ENCODE assay signal across 24 cellular contexts in the genomic region with DNA sequence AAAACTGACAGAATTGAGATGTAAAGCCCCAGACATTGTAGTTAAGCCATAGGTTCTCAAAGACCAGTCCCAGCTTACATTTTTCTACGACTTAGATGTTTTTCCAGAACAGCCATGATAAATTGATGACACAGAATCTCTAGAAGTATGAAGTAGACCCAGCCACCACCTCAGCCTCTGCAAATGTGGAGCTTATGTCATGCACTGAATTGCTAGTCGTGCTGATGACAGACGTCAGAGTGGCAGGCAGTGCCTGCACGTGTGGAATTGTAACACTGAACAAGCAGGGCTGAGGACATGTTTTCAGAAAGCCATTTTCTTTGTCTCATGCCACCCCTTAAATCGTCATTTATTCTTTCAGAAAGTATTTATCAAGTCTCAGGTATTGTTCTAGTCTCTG.
DNase-seq lines count a peak whose midpoint lies in the region; FAIRE-seq and TF ChIP-seq lines count a peak whose summit lies in the region.
"Had no signal": no experiment of that assay in that cellular context is flagged by ENCODE, and none has a peak within 500 bp of the region (broad histone marks: within the 10 kb centered on the region; RNA-seq: fewer than 3 reads in every experiment).

No MANE protein-coding gene starts in this region.

- H3K27me3 ChIP-seq in suprapubic skin, result no peaks in the 10 kb centered on the region
- H3K27me3 ChIP-seq: adrenal gland, spleen had no signal

- CTCF ChIA-PET in activated naive CD4-positive, alpha-beta T cell treated with anti-CD3 and anti-CD28 coated beads for 36 hours (lab: Charles Lee), result no interaction called here
- CTCF ChIA-PET in activated naive CD4-positive, alpha-beta T cell treated with anti-CD3 and anti-CD28 coated beads, Interleukin-2, amount 10 ng/mL, durations not matched to agents 7 days and 5 days (lab: Charles Lee), result interaction anchor here (1.3 kb wide), 1 partner anchor 273 kb away, joined by 4 read pairs; no protein-coding TSS in a partner anchor

- no peak for FAIRE-seq in urothelium cell line (lab: Jason Lieb, UNC)
- FAIRE-seq: A204.1 had no signal

- no peak for DNase-seq in activated naive CD4-positive, alpha-beta T cell treated with anti-CD3 and anti-CD28 coated beads for 36 hours
- DNase-seq in activated naive CD4-positive, alpha-beta T cell treated with anti-CD3 and anti-CD28 coated beads, Interleukin-2, amount 10 ng/mL, durations not matched to agents 7 days and 5 days, result no peak
- DNase-seq in amniotic stem cell (lab: John Stamatoyannopoulos, UW) (peak; percentile 2), foreskin fibroblast (peak; percentile 14 to 44), urothelium cell line (ENCODE audit: low spot score) (peak; percentile 15), suprapubic skin (ENCODE audit: low spot score in 2 of 2) (no peak), GM19240 (ENCODE audit: insufficient read length, low spot score) (no peak)
- DNase-seq in activated T-helper 2 cell treated with anti-CD3 and anti-CD28 coated beads, Interferon-gamma antibody, Interleukin-2, Interleukin-4, amounts not matched to agents 10 μg/mL and 5 μg/mL and 100 μg/mL, durations not matched to agents 14 hours and 24 hours and 36 hours (ENCODE audit: low spot score), result no peak
- DNase-seq: activated CD4-positive, CD25-positive, alpha-beta regulatory T cell; adrenal gland; CD4-positive, CD25-positive, alpha-beta regulatory T cell; H7; immature natural killer cell; NCI-H1417 treated with DMSO at 0.1 percent for 48 hours; NCI-H2171 treated with DMSO at 0.1 percent for 48 hours; NCI-H82; psoas muscle; RPMI8226; spleen had no signal

- H3K4me1 ChIP-seq in suprapubic skin, result no peaks in the 10 kb centered on the region
- H3K4me1 ChIP-seq: adrenal gland, psoas muscle, spleen had no signal

- peak overlapping the region; percentile 11 for H3K27ac Mint-ChIP-seq in activated naive CD4-positive, alpha-beta T cell treated with anti-CD3 and anti-CD28 coated beads for 36 hours
- no peak overlapping the region for H3K27ac Mint-ChIP-seq in activated naive CD4-positive, alpha-beta T cell treated with anti-CD3 and anti-CD28 coated beads, Interleukin-2, amount 10 ng/mL, durations not matched to agents 7 days and 5 days
- no peak overlapping the region for H3K27ac Mint-ChIP-seq in activated T-helper 2 cell treated with anti-CD3 and anti-CD28 coated beads, Interferon-gamma antibody, Interleukin-2, Interleukin-4, amounts not matched to agents 10 μg/mL and 5 μg/mL and 100 μg/mL, durations not matched to agents 14 hours and 24 hours and 36 hours
- H3K27ac Mint-ChIP-seq: activated T-helper 17 cell treated with anti-CD3 and anti-CD28 coated beads, Interleukin-2, amount 50 U/mL, for 72 hours; CD4-positive, CD25-positive, alpha-beta regulatory T cell; immature natural killer cell; natural killer cell treated with Interleukin-12 subunit alpha and Interleukin-12 subunit beta and Interleukin-15 and Interleukin-18, amount 100 ng/mL, for 72 hours; stimulated activated effector memory CD8-positive, alpha-beta T cell treated with anti-CD3 and anti-CD28 coated beads, Interleukin-12 subunit alpha, Interleukin-12 subunit beta, amount 100 ng/mL, for 72 hours; type B pancreatic cell had no signal

- 91% methylated on average over 5 of the region's 5 CpGs for WGBS in suprapubic skin

- no peaks in the 10 kb centered on the region for H3K9me3 ChIP-seq in suprapubic skin
- H3K9me3 ChIP-seq: adrenal gland, psoas muscle, spleen had no signal

- H3K27me3 Mint-ChIP-seq in activated naive CD4-positive, alpha-beta T cell treated with anti-CD3 and anti-CD28 coated beads for 36 hours (ENCODE audit: low read depth), result no peaks in the 10 kb centered on the region
- no peaks in the 10 kb centered on the region for H3K27me3 Mint-ChIP-seq in activated naive CD4-positive, alpha-beta T cell treated with anti-CD3 and anti-CD28 coated beads, Interleukin-2, amount 10 ng/mL, durations not matched to agents 7 days and 5 days
- H3K27me3 Mint-ChIP-seq in activated T-helper 2 cell treated with anti-CD3 and anti-CD28 coated beads, Interferon-gamma antibody, Interleukin-2, Interleukin-4, amounts not matched to agents 10 μg/mL and 5 μg/mL and 100 μg/mL, durations not matched to agents 14 hours and 24 hours and 36 hours (ENCODE audit: low read depth), result no peaks in the 10 kb centered on the region
- H3K27me3 Mint-ChIP-seq: activated T-helper 17 cell treated with anti-CD3 and anti-CD28 coated beads, Interleukin-2, amount 50 U/mL, for 72 hours; CD4-positive, CD25-positive, alpha-beta regulatory T cell; natural killer cell treated with Interleukin-12 subunit alpha and Interleukin-12 subunit beta and Interleukin-15 and Interleukin-18, amount 100 ng/mL, for 72 hours; type B pancreatic cell had no signal

- no peak overlapping the region for H3K27ac ChIP-seq in suprapubic skin
- H3K27ac ChIP-seq: adrenal gland, psoas muscle, spleen had no signal

- TF ChIP-seq CTCF in foreskin fibroblast (IDR thresholded peaks at IDR 0.05; ENCODE audit: low read depth, low read length) (no peak), suprapubic skin (IDR thresholded peaks at IDR 0.05) (no peak)

- no peak for TF ChIP-seq POLR2A in suprapubic skin (IDR thresholded peaks at IDR 0.05)

- H3K36me3 Mint-ChIP-seq in activated naive CD4-positive, alpha-beta T cell treated with anti-CD3 and anti-CD28 coated beads for 36 hours (ENCODE audit: low read depth), result no peaks in the 10 kb centered on the region
- peaks cover 3% of the 10 kb centered on the region for H3K36me3 Mint-ChIP-seq in activated naive CD4-positive, alpha-beta T cell treated with anti-CD3 and anti-CD28 coated beads, Interleukin-2, amount 10 ng/mL, durations not matched to agents 7 days and 5 days
- no peaks in the 10 kb centered on the region for H3K36me3 Mint-ChIP-seq in activated T-helper 2 cell treated with anti-CD3 and anti-CD28 coated beads, Interferon-gamma antibody, Interleukin-2, Interleukin-4, amounts not matched to agents 10 μg/mL and 5 μg/mL and 100 μg/mL, durations not matched to agents 14 hours and 24 hours and 36 hours (ENCODE audit: low read depth)
- H3K36me3 Mint-ChIP-seq: natural killer cell treated with Interleukin-12 subunit alpha and Interleukin-12 subunit beta and Interleukin-15 and Interleukin-18, amount 100 ng/mL, for 72 hours had no signal

- no peak overlapping the region for H3K4me3 Mint-ChIP-seq in activated naive CD4-positive, alpha-beta T cell treated with anti-CD3 and anti-CD28 coated beads for 36 hours
- H3K4me3 Mint-ChIP-seq in activated naive CD4-positive, alpha-beta T cell treated with anti-CD3 and anti-CD28 coated beads, Interleukin-2, amount 10 ng/mL, durations not matched to agents 7 days and 5 days, result no peak overlapping the region
- no peak overlapping the region for H3K4me3 Mint-ChIP-seq in activated T-helper 2 cell treated with anti-CD3 and anti-CD28 coated beads, Interferon-gamma antibody, Interleukin-2, Interleukin-4, amounts not matched to agents 10 μg/mL and 5 μg/mL and 100 μg/mL, durations not matched to agents 14 hours and 24 hours and 36 hours (ENCODE audit: low read depth)
- H3K4me3 Mint-ChIP-seq: activated T-helper 17 cell treated with anti-CD3 and anti-CD28 coated beads, Interleukin-2, amount 50 U/mL, for 72 hours; CD4-positive, CD25-positive, alpha-beta regulatory T cell; immature natural killer cell; natural killer cell treated with Interleukin-12 subunit alpha and Interleukin-12 subunit beta and Interleukin-15 and Interleukin-18, amount 100 ng/mL, for 72 hours; stimulated activated effector memory CD8-positive, alpha-beta T cell treated with anti-CD3 and anti-CD28 coated beads, Interleukin-12 subunit alpha, Interleukin-12 subunit beta, amount 100 ng/mL, for 72 hours; type B pancreatic cell had no signal

- TF ChIP-seq EP300 in suprapubic skin (IDR thresholded peaks at IDR 0.05), result no peak

- H3K4me3 ChIP-seq in foreskin fibroblast (ENCODE audit: low read depth in 1 of 2, low read length in 2 of 2) (no peak overlapping the region), suprapubic skin (no peak overlapping the region)
- H3K4me3 ChIP-seq: adrenal gland, psoas muscle, spleen had no signal

- H3K4me1 Mint-ChIP-seq in activated naive CD4-positive, alpha-beta T cell treated with anti-CD3 and anti-CD28 coated beads for 36 hours (ENCODE audit: low read depth), result peaks cover 9% of the 10 kb centered on the region
- H3K4me1 Mint-ChIP-seq in activated naive CD4-positive, alpha-beta T cell treated with anti-CD3 and anti-CD28 coated beads, Interleukin-2, amount 10 ng/mL, durations not matched to agents 7 days and 5 days, result no peaks in the 10 kb centered on the region
- H3K4me1 Mint-ChIP-seq in activated T-helper 2 cell treated with anti-CD3 and anti-CD28 coated beads, Interferon-gamma antibody, Interleukin-2, Interleukin-4, amounts not matched to agents 10 μg/mL and 5 μg/mL and 100 μg/mL, durations not matched to agents 14 hours and 24 hours and 36 hours (ENCODE audit: low read depth), result peaks cover 6% of the 10 kb centered on the region
- H3K4me1 Mint-ChIP-seq: activated T-helper 17 cell treated with anti-CD3 and anti-CD28 coated beads, Interleukin-2, amount 50 U/mL, for 72 hours; immature natural killer cell; stimulated activated effector memory CD8-positive, alpha-beta T cell treated with anti-CD3 and anti-CD28 coated beads, Interleukin-12 subunit alpha, Interleukin-12 subunit beta, amount 100 ng/mL, for 72 hours had no signal

- peaks cover 20% of the 10 kb centered on the region for H3K36me3 ChIP-seq in suprapubic skin
- H3K36me3 ChIP-seq: adrenal gland had no signal

- intact Hi-C loops in activated naive CD4-positive, alpha-beta T cell treated with anti-CD3 and anti-CD28 coated beads for 36 hours (cut with micrococcal nuclease), result no loop called here
- intact Hi-C loops in activated T-helper 2 cell treated with anti-CD3 and anti-CD28 coated beads, Interferon-gamma antibody, Interleukin-2, Interleukin-4, amounts not matched to agents 10 μg/mL and 5 μg/mL and 100 μg/mL, durations not matched to agents 14 hours and 24 hours and 36 hours (cut with micrococcal nuclease), result no loop called here

- no peaks in the 10 kb centered on the region for H3K9me3 Mint-ChIP-seq in activated naive CD4-positive, alpha-beta T cell treated with anti-CD3 and anti-CD28 coated beads for 36 hours
- no peaks in the 10 kb centered on the region for H3K9me3 Mint-ChIP-seq in activated naive CD4-positive, alpha-beta T cell treated with anti-CD3 and anti-CD28 coated beads, Interleukin-2, amount 10 ng/mL, durations not matched to agents 7 days and 5 days
- H3K9me3 Mint-ChIP-seq in activated T-helper 2 cell treated with anti-CD3 and anti-CD28 coated beads, Interferon-gamma antibody, Interleukin-2, Interleukin-4, amounts not matched to agents 10 μg/mL and 5 μg/mL and 100 μg/mL, durations not matched to agents 14 hours and 24 hours and 36 hours, result no peaks in the 10 kb centered on the region
- H3K9me3 Mint-ChIP-seq: activated T-helper 17 cell treated with anti-CD3 and anti-CD28 coated beads, Interleukin-2, amount 50 U/mL, for 72 hours; CD4-positive, CD25-positive, alpha-beta regulatory T cell; immature natural killer cell; natural killer cell treated with Interleukin-12 subunit alpha and Interleukin-12 subunit beta and Interleukin-15 and Interleukin-18, amount 100 ng/mL, for 72 hours; stimulated activated effector memory CD8-positive, alpha-beta T cell treated with anti-CD3 and anti-CD28 coated beads, Interleukin-12 subunit alpha, Interleukin-12 subunit beta, amount 100 ng/mL, for 72 hours; type B pancreatic cell had no signal

Comparison
In these comparisons a context has a peak if more than half of its experiments do, and no peak if none do; other contexts are left out.
1. DNase-seq: peak in amniotic stem cell (single experiment), foreskin fibroblast (2 of 2) and urothelium cell line (single experiment); none in activated naive CD4-positive, alpha-beta T cell treated with anti-CD3 and anti-CD28 coated beads for 36 hours (single experiment), activated naive CD4-positive, alpha-beta T cell treated with anti-CD3 and anti-CD28 coated beads, Interleukin-2, amount 10 ng/mL, durations not matched to agents 7 days and 5 days (single experiment), activated T-helper 2 cell treated with anti-CD3 and anti-CD28 coated beads, Interferon-gamma antibody, Interleukin-2, Interleukin-4, amounts not matched to agents 10 μg/mL and 5 μg/mL and 100 μg/mL, durations not matched to agents 14 hours and 24 hours and 36 hours (single experiment), suprapubic skin (0 of 2) and GM19240 (single experiment).